ENCODE assay signal across 11 cellular contexts in the genomic region with DNA sequence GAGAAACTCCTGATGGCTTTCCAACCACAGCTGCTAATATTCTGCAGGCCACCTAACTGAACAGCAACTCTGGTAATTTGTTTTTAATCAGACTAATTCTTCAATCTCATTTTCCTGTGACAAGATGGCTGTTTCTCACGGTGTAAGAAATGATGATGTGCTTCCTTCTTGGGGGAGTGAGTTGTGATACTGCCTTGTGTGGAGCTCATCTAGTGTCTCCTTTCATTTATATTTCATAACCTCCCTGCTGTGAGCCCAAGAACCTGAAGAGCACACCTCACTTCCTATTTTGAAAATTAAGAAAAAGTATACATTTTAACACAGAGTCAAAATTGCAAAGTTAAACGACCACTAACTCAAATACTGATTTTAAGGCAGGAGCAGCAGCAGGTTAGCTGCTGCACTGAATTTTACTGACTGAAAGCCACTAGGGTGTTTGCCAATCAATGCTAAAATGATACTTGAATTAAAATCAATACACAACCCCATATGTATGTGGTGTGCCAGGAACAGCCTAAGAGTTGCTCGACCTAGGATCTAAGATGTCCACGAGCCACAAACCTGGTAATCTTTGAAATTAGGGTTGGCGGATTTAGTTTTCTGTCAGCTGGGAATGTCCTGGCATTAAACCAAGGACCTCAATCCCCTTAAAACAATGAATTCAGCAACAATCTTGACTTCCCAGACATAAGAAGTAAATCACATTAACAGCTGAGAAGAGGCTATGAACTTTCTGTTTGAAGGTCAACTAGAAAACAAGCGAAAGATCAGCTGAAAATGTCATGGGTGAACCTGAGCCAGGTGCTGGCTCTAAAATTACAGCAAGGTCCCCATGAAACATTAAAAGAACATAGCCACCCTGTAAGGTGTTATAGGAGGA. TPM values are rescaled to one million over a fixed set of nuclear protein-coding genes. Genes with fewer than 3 reads are reported as not detected.
A peak's percentile ranks its signal among the peaks of the same experiment; 100 is the strongest.
DNase-seq lines count a peak whose midpoint lies in the region; ATAC-seq and TF ChIP-seq lines count a peak whose summit lies in the region.
"Had no signal": no experiment of that assay in that cellular context is flagged by ENCODE, and none has a peak within 500 bp of the region (broad histone marks: within the 10 kb centered on the region; RNA-seq: fewer than 3 reads in every experiment).

No MANE protein-coding gene starts in this region.

- H3K27ac Mint-ChIP-seq in activated naive CD8-positive, alpha-beta T cell treated with anti-CD3 and anti-CD28 coated beads, Interleukin-2, amount 10 ng/mL, durations not matched to agents 7 days and 5 days: peak overlapping the region; percentile 85
- H3K27ac Mint-ChIP-seq in nephron progenitor cell: peak overlapping the region; percentile 45

- peak overlapping the region; percentile 54 for H3K4me3 Mint-ChIP-seq in activated naive CD8-positive, alpha-beta T cell treated with anti-CD3 and anti-CD28 coated beads, Interleukin-2, amount 10 ng/mL, durations not matched to agents 7 days and 5 days
- H3K4me3 Mint-ChIP-seq in nephron progenitor cell: no peak overlapping the region

- POLR2A ChIA-PET in activated naive CD8-positive, alpha-beta T cell treated with anti-CD3 and anti-CD28 coated beads, Interleukin-2, amount 10 ng/mL, durations not matched to agents 7 days and 5 days (lab: Charles Lee): interaction anchor here (1.0 to 2.2 kb wide), 4 partner anchors 12 to 46 kb away, joined by 3 to 12 read pairs (median 8); no protein-coding TSS in a partner anchor

- H3K4me1 Mint-ChIP-seq in activated naive CD8-positive, alpha-beta T cell treated with anti-CD3 and anti-CD28 coated beads, Interleukin-2, amount 10 ng/mL, durations not matched to agents 7 days and 5 days: peaks cover 61% of the 10 kb centered on the region
- H3K4me1 Mint-ChIP-seq in nephron progenitor cell: peaks cover 45% of the 10 kb centered on the region

- H3K9me3 Mint-ChIP-seq in activated naive CD8-positive, alpha-beta T cell treated with anti-CD3 and anti-CD28 coated beads, Interleukin-2, amount 10 ng/mL, durations not matched to agents 7 days and 5 days: no peaks in the 10 kb centered on the region
- peaks cover 16% of the 10 kb centered on the region for H3K9me3 Mint-ChIP-seq in nephron progenitor cell

- TF ChIP-seq CTCF in nephron progenitor cell (IDR thresholded peaks at IDR 0.05): no peak

- peak; percentile 3 for DNase-seq in DMS53 (lab: John Stamatoyannopoulos, UW)
- no peak for DNase-seq in DMS53 treated with DMSO at 0.1 percent for 48 hours (lab: John Stamatoyannopoulos, UW; ENCODE audit: unreplicated experiment)
- DNase-seq in NCI-H82 (lab: John Stamatoyannopoulos, UW): peak; percentile 72
- no peak for DNase-seq in activated naive CD8-positive, alpha-beta T cell treated with anti-CD3 and anti-CD28 coated beads, Interleukin-2, amount 10 ng/mL, durations not matched to agents 7 days and 5 days
- no peak for DNase-seq in nephron progenitor cell
- DNase-seq in D341Med (ENCODE audit: low spot score): no peak
- DNase-seq in NCI-H524 (lab: John Stamatoyannopoulos, UW): no peak
- no peak for DNase-seq in stimulated activated CD4-positive, alpha-beta T cell treated with anti-CD3 and anti-CD28 coated beads, Interleukin-4, amount 100 ng/mL, for 1 hour
- DNase-seq: aorta, NCI-H1436 treated with DMSO at 0.1 percent for 48 hours, NCI-H446 treated with DMSO at 0.1 percent for 48 hours had no signal

- ATAC-seq in activated naive CD8-positive, alpha-beta T cell treated with anti-CD3 and anti-CD28 coated beads, Interleukin-2, amount 10 ng/mL, durations not matched to agents 7 days and 5 days (ENCODE audit: low read depth): no peak

- no peaks in the 10 kb centered on the region for H3K27me3 Mint-ChIP-seq in activated naive CD8-positive, alpha-beta T cell treated with anti-CD3 and anti-CD28 coated beads, Interleukin-2, amount 10 ng/mL, durations not matched to agents 7 days and 5 days
- no peaks in the 10 kb centered on the region for H3K27me3 Mint-ChIP-seq in nephron progenitor cell (ENCODE audit: low read depth, poor library complexity)

- H3K36me3 Mint-ChIP-seq in activated naive CD8-positive, alpha-beta T cell treated with anti-CD3 and anti-CD28 coated beads, Interleukin-2, amount 10 ng/mL, durations not matched to agents 7 days and 5 days: peaks cover 34% of the 10 kb centered on the region
- peaks cover 38% of the 10 kb centered on the region for H3K36me3 Mint-ChIP-seq in nephron progenitor cell (ENCODE audit: low read depth)

RNA-seq across cellular contexts. Expression of gene BACH2, which starts 57.7 kb away (rescaled TPM):
- 10 to 100 TPM; 61.7 to 65.8 TPM for total RNA-seq in activated naive CD8-positive, alpha-beta T cell treated with anti-CD3 and anti-CD28 coated beads, Interleukin-2, amount 10 ng/mL, durations not matched to agents 7 days and 5 days

Comparison
In these comparisons a context has a peak if more than half of its experiments do, and no peak if none do; other contexts are left out.
1. DNase-seq: peak in DMS53 (single experiment) and NCI-H82 (single experiment); none in DMS53 treated with DMSO at 0.1 percent for 48 hours (single experiment), activated naive CD8-positive, alpha-beta T cell treated with anti-CD3 and anti-CD28 coated beads, Interleukin-2, amount 10 ng/mL, durations not matched to agents 7 days and 5 days (single experiment), nephron progenitor cell (single experiment), D341Med (single experiment), NCI-H524 (0 of 2) and stimulated activated CD4-positive, alpha-beta T cell treated with anti-CD3 and anti-CD28 coated beads, Interleukin-4, amount 100 ng/mL, for 1 hour (single experiment).